ENCODE assay signal across 8 cellular contexts in the genomic region with DNA sequence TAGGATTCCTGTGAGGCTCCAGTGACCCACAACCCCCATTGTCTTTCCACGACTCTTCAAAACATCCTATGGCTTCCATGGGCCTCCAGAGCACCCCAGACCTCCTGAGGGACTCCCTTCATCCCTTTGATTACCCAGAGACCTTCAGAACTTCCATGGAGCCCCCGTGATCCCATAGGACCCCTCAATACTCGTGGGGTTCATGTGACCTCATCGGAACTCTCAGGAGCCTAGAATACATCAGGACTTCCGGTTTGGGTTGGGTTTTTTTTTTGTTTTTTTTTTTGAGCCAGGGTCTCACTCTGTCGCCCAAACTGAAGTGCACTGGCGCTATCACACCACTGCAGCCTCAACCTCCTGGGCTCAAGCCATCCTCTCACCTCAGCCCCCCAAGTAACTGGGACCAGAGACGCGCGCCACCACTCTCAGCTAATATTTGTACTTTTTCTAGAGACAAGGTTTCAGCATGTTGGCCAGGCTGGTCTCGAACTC. TPM values are rescaled to one million over a fixed set of nuclear protein-coding genes. Genes with fewer than 3 reads are reported as not detected.
DNase-seq lines count a peak whose midpoint lies in the region; ATAC-seq and TF ChIP-seq lines count a peak whose summit lies in the region.

No MANE protein-coding gene starts in this region.

- H3K4me3 ChIP-seq in ascending aorta (peak overlapping the region; percentile 43 to 81), lower leg skin (ENCODE audit: low read depth, poor library complexity, severe bottlenecking) (peak overlapping the region; percentile 31), upper lobe of left lung (peak overlapping the region; percentile 50 to 87 (median 78))

- no peak for TF ChIP-seq EP300 in upper lobe of left lung (IDR thresholded peaks at IDR 0.05)

- no peaks in the 10 kb centered on the region for H3K27me3 ChIP-seq in ascending aorta
- H3K27me3 ChIP-seq in upper lobe of left lung: no peaks in the 10 kb centered on the region

- 47 to 48% methylated on average over 11 of the region's 11 CpGs for WGBS in lower leg skin, 2 donors
- 40 to 48% methylated on average over 11 of the region's 11 CpGs for WGBS in upper lobe of left lung, 2 donors

- H3K27ac Mint-ChIP-seq in activated naive CD4-positive, alpha-beta T cell treated with anti-CD3 and anti-CD28 coated beads, Interleukin-2, amount 50 U/mL, for 24 hours: peak overlapping the region; percentile 100

- no peak for TF ChIP-seq CTCF in ascending aorta (IDR thresholded peaks at IDR 0.05)
- no peak for TF ChIP-seq CTCF in lower leg skin (IDR thresholded peaks at IDR 0.05)
- TF ChIP-seq CTCF in upper lobe of left lung (IDR thresholded peaks at IDR 0.05): peak in 1 of 6 experiments; percentile 3

- intact Hi-C loops in ascending aorta (cut with DNase I) (loop anchor here (1.0 to 5.0 kb wide), 4 partner anchors 20 to 223 kb away; a partner anchor contains a TSS), lower leg skin (cut with DNase I; ENCODE audit: low total_unique reads) (no loop called here)

- peak overlapping the region; percentile 94 for H3K4me3 Mint-ChIP-seq in activated naive CD4-positive, alpha-beta T cell treated with anti-CD3 and anti-CD28 coated beads, Interleukin-2, amount 50 U/mL, for 24 hours

- DNase-seq in activated naive CD4-positive, alpha-beta T cell treated with anti-CD3 and anti-CD28 coated beads, Interleukin-2, amount 50 U/mL, for 16 hours: no peak
- DNase-seq in ascending aorta (ENCODE audit: low spot score in 2 of 2): no peak
- DNase-seq in lower leg skin (ENCODE audit: low spot score in 2 of 2): no peak
- DNase-seq in upper lobe of left lung: no peak
- DNase-seq in NCI-H1930 (lab: John Stamatoyannopoulos, UW): no peak
- DNase-seq in superior temporal gyrus (ENCODE audit: extremely low spot score): no peak

- peaks cover 6 to 7% of the 10 kb centered on the region in 2 donors for H3K36me3 ChIP-seq in ascending aorta
- H3K36me3 ChIP-seq in upper lobe of left lung: peaks cover 0 to 13% (median 3%) of the 10 kb centered on the region in 4 donors

- no peaks in the 10 kb centered on the region for H3K9me3 Mint-ChIP-seq in activated naive CD4-positive, alpha-beta T cell treated with anti-CD3 and anti-CD28 coated beads, Interleukin-2, amount 50 U/mL, for 24 hours

- ATAC-seq in upper lobe of left lung (ENCODE audit: low FRiP score in 2 of 2): no peak
- no peak for ATAC-seq in GM18505 (IDR thresholded peaks at IDR 0.05; ENCODE audit: unreplicated experiment)

- H3K27ac ChIP-seq in ascending aorta (peak overlapping the region; percentile 88 to 95), upper lobe of left lung (peak overlapping the region; percentile 95 to 99 (median 96))

- H3K4me1 Mint-ChIP-seq in activated naive CD4-positive, alpha-beta T cell treated with anti-CD3 and anti-CD28 coated beads, Interleukin-2, amount 50 U/mL, for 24 hours: peaks cover 48% of the 10 kb centered on the region

- peaks cover 4% of the 10 kb centered on the region for H3K36me3 Mint-ChIP-seq in activated naive CD4-positive, alpha-beta T cell treated with anti-CD3 and anti-CD28 coated beads, Interleukin-2, amount 50 U/mL, for 24 hours

- no peaks in the 10 kb centered on the region for H3K27me3 Mint-ChIP-seq in activated naive CD4-positive, alpha-beta T cell treated with anti-CD3 and anti-CD28 coated beads, Interleukin-2, amount 50 U/mL, for 24 hours

- TF ChIP-seq POLR2A in lower leg skin (IDR thresholded peaks at IDR 0.05): no peak
- TF ChIP-seq POLR2A in upper lobe of left lung (IDR thresholded peaks at IDR 0.05): peak in 1 of 4 donors; percentile 27
- TF ChIP-seq POLR2A in GM18505 (IDR thresholded peaks at IDR 0.05; ENCODE audit: borderline replicate concordance, extremely low read depth, insufficient read depth, insufficient read length): no peak

- no peaks in the 10 kb centered on the region for H3K9me3 ChIP-seq in ascending aorta
- H3K9me3 ChIP-seq in upper lobe of left lung: no peaks in the 10 kb centered on the region

- H3K4me1 ChIP-seq in ascending aorta: peaks cover 0 to 10% of the 10 kb centered on the region in 2 donors
- peaks cover 10 to 45% (median 32%) of the 10 kb centered on the region in 4 donors for H3K4me1 ChIP-seq in upper lobe of left lung

RNA-seq across cellular contexts. Expression of a gene that starts 0.8 kb away (rescaled TPM):
- total RNA-seq in ascending aorta (27.9 TPM), lower leg skin (10 to 100 TPM; 26.6 to 47.2 (median 42.6) TPM), upper lobe of left lung (100 to 1,000 TPM in 1 of 6 donors, 10 to 100 TPM in 5; 26.3 to 111 (median 48.2) TPM)

RNA-seq across cellular contexts. Expression of a gene that starts 2.2 kb away (rescaled TPM):
- total RNA-seq in ascending aorta: 177 TPM
- 100 to 1,000 TPM in 3 of 4 donors, 10 to 100 TPM in 1; 79.6 to 144 (median 118) TPM for total RNA-seq in lower leg skin
- 100 to 1,000 TPM in 1 of 6 donors, 10 to 100 TPM in 5; 59.5 to 120 (median 72.8) TPM for total RNA-seq in upper lobe of left lung

RNA-seq across cellular contexts. Expression of a gene that starts 12.5 kb away (rescaled TPM):
- total RNA-seq in ascending aorta (15.4 TPM), lower leg skin (1 to 10 TPM in 2 of 4 donors, under 1 TPM in 2; 0.38 to 1.4 (median 0.97) TPM), upper lobe of left lung (1 to 10 TPM in 2 of 6 donors, under 1 TPM in 3, not detected in 1; 0.37 to 2.1 (median 0.78) TPM)

RNA-seq across cellular contexts. Expression of a gene that starts 20.2 kb away (rescaled TPM):
- 37.3 TPM for total RNA-seq in ascending aorta
- 1 to 10 TPM; 2.8 to 6.0 (median 4.4) TPM for total RNA-seq in lower leg skin
- 10 to 100 TPM in 3 of 6 donors, 1 to 10 TPM in 3; 4.3 to 19.9 (median 9.9) TPM for total RNA-seq in upper lobe of left lung

RNA-seq across cellular contexts. Expression of a gene that starts 28.6 kb away (rescaled TPM):
- not detected for total RNA-seq in ascending aorta
- not detected for total RNA-seq in lower leg skin
- total RNA-seq in upper lobe of left lung: not detected
